In genomic region chr6:134909701-134910595, GRCh38 we compare ENCODE assay signal across 18 cellular contexts. TPM values are rescaled to one million over a fixed set of nuclear protein-coding genes. Genes with fewer than 3 reads are reported as not detected.
DNase-seq lines count a peak whose midpoint lies in the region; ATAC-seq and TF ChIP-seq lines count a peak whose summit lies in the region.
"Had no signal": no experiment of that assay in that cellular context is flagged by ENCODE, and none has a peak within 500 bp of the region (broad histone marks: within the 10 kb centered on the region; RNA-seq: fewer than 3 reads in every experiment).

No MANE protein-coding gene starts in this region.

- H3K79me2 ChIP-seq in PC-9 (ENCODE audit: low read depth): no peaks in the 10 kb centered on the region

- H3K27me3 Mint-ChIP-seq in CD8-positive, alpha-beta T cell (ENCODE audit: low read depth): no peaks in the 10 kb centered on the region
- H3K27me3 Mint-ChIP-seq: T-cell had no signal

- H3K36me3 ChIP-seq in muscle layer of duodenum (ENCODE audit: control insufficient read depth in 1 of 2, insufficient read depth in 2 of 2, low read length in 2 of 2) (no peaks in the 10 kb centered on the region), thoracic aorta (no peaks in the 10 kb centered on the region), PC-9 (ENCODE audit: low read depth) (no peaks in the 10 kb centered on the region)
- H3K36me3 ChIP-seq in CD8-positive, alpha-beta T cell (ENCODE audit: insufficient read depth, low read length): no peaks in the 10 kb centered on the region
- H3K36me3 ChIP-seq: right atrium auricular region had no signal

- H3K9me3 Mint-ChIP-seq in CD8-positive, alpha-beta T cell: no peaks in the 10 kb centered on the region
- H3K9me3 Mint-ChIP-seq: dendritic cell treated with granulocyte-macrophage colony-stimulating factor and Interleukin-4, amounts not matched to agents 40 ng/mL and 50 ng/mL, for 4 days; T-cell had no signal

- H3K4me3 Mint-ChIP-seq in CD8-positive, alpha-beta T cell: no peak overlapping the region
- H3K4me3 Mint-ChIP-seq: activated T-cell treated with anti-CD3 and anti-CD28 coated beads, Interleukin-2, amount 50 U/mL, for 4 hours; dendritic cell treated with granulocyte-macrophage colony-stimulating factor and Interleukin-4, amounts not matched to agents 40 ng/mL and 50 ng/mL, for 4 days; T-cell had no signal

- TF ChIP-seq CTCF in cardiac fibroblast (IDR thresholded peaks at IDR 0.05; ENCODE audit: low read depth, low read length) (no peak), thoracic aorta (IDR thresholded peaks at IDR 0.05) (no peak), PC-9 (conservative IDR thresholded peaks at IDR 0.05) (no peak)
- no peak for TF ChIP-seq CTCF in CD8-positive, alpha-beta T cell (IDR thresholded peaks at IDR 0.05)

- H3K9me3 ChIP-seq in muscle layer of duodenum (ENCODE audit: control insufficient read depth in 1 of 2, low read length in 2 of 2) (no peaks in the 10 kb centered on the region), thoracic aorta (no peaks in the 10 kb centered on the region), PC-9 (ENCODE audit: insufficient read depth, low read depth) (no peaks in the 10 kb centered on the region)
- H3K9me3 ChIP-seq in CD8-positive, alpha-beta T cell (ENCODE audit: low read length): no peaks in the 10 kb centered on the region
- H3K9me3 ChIP-seq: right atrium auricular region had no signal

- intact Hi-C loops in CD8-positive, alpha-beta T cell (cut with DNase I, micrococcal nuclease): no loop called here
- intact Hi-C loops in PC-9 (cut with micrococcal nuclease; ENCODE audit: unreplicated experiment): loop anchor here (1.0 kb wide), 1 partner anchor 16 kb away; no protein-coding TSS in a partner anchor

- no peak overlapping the region for H3K4me2 ChIP-seq in PC-9

- H2AFZ ChIP-seq in PC-9: no peak overlapping the region

- no peaks in the 10 kb centered on the region for H3K4me1 ChIP-seq in muscle layer of duodenum (ENCODE audit: control insufficient read depth in 1 of 2, insufficient read depth in 2 of 2, low read length in 2 of 2)
- H3K4me1 ChIP-seq in thoracic aorta (ENCODE audit: control insufficient read depth in 1 of 2, low read depth in 2 of 2): peaks cover 11 to 31% of the 10 kb centered on the region in 2 donors
- no peaks in the 10 kb centered on the region for H3K4me1 ChIP-seq in CD8-positive, alpha-beta T cell (ENCODE audit: insufficient read depth, low read length)
- 0 out of 2 replicates have a peak, but pooled peaks cover 8% of the 10 kb centered on the region for H3K4me1 ChIP-seq in PC-9 (replicated peaks; ENCODE audit: insufficient read depth)

- no peaks in the 10 kb centered on the region for H3K9me2 ChIP-seq in PC-9 (ENCODE audit: insufficient read depth)

- no TSS peak for BruUV-seq in PC-9 (replicated peaks; lab: Mats Ljungman, UMichigan)

- no peaks in the 10 kb centered on the region for H3K27me3 ChIP-seq in muscle layer of duodenum (ENCODE audit: low read depth, low read length)
- H3K27me3 ChIP-seq in thoracic aorta (replicated peaks; ENCODE audit: insufficient read depth): no peaks in the 10 kb centered on the region
- H3K27me3 ChIP-seq in CD8-positive, alpha-beta T cell (ENCODE audit: insufficient read depth, low read length): no peaks in the 10 kb centered on the region
- no peaks in the 10 kb centered on the region for H3K27me3 ChIP-seq in PC-9 (ENCODE audit: insufficient read depth, low read depth)
- H3K27me3 ChIP-seq: right atrium auricular region had no signal

- H3K4me3 ChIP-seq in cardiac fibroblast (replicated peaks in 1 of 2; ENCODE audit: low read depth in 2 of 2, low read length in 2 of 2) (no peak overlapping the region), muscle layer of duodenum (ENCODE audit: low read depth in 1 of 2, low read length in 2 of 2) (no peak overlapping the region), thoracic aorta (peak overlapping the region; percentile 63), PC-9 (no peak overlapping the region)
- no peak overlapping the region for H3K4me3 ChIP-seq in CD8-positive, alpha-beta T cell (ENCODE audit: low read depth, low read length)
- H3K4me3 ChIP-seq: right atrium auricular region had no signal

- peak; percentile 40 for DNase-seq in NCI-H1694 (lab: John Stamatoyannopoulos, UW)
- no peak for DNase-seq in NCI-H1694 treated with DMSO at 0.1 percent for 48 hours (lab: John Stamatoyannopoulos, UW)
- peak; percentile 28 to 56 for DNase-seq in cardiac fibroblast (ENCODE audit: low read depth in 2 of 2)
- no peak for DNase-seq in thoracic aorta (ENCODE audit: low spot score)
- DNase-seq in CD8-positive, alpha-beta T cell: no peak
- no peak for DNase-seq in PC-9
- DNase-seq in NCI-H774 (lab: John Stamatoyannopoulos, UW): no peak
- DNase-seq: activated CD4-positive, alpha-beta T cell treated with anti-CD3 and anti-CD28 coated beads for 4 hours; activated T-cell treated with anti-CD3 and anti-CD28 coated beads, Interleukin-2, amount 50 U/mL, for 4 hours; foreskin melanocyte; GF-D8; H7; MM.1S; T-cell had no signal

- no peaks in the 10 kb centered on the region for H4K20me1 ChIP-seq in PC-9 (ENCODE audit: insufficient read depth)

- CTCF ChIA-PET in CD8-positive, alpha-beta T cell (lab: Charles Lee): no interaction called here
- CTCF ChIA-PET in PC-9 (lab: Charles Lee): no interaction called here

- POLR2A ChIA-PET in CD8-positive, alpha-beta T cell (lab: Charles Lee): interaction anchor here (1.1 kb wide), 1 partner anchor 950 kb away, joined by 3 read pairs; no protein-coding TSS in a partner anchor
- POLR2A ChIA-PET in PC-9 (lab: Charles Lee; ENCODE audit: unreplicated experiment): interaction anchor here (0.6 kb wide), 2 partner anchors 214 to 350 kb away, joined by 3 to 5 read pairs; no protein-coding TSS in a partner anchor

- no peaks in the 10 kb centered on the region for H3K4me1 Mint-ChIP-seq in CD8-positive, alpha-beta T cell (ENCODE audit: low read depth)
- H3K4me1 Mint-ChIP-seq: T-cell had no signal

- no peak for ATAC-seq in thoracic aorta (ENCODE audit: insufficient number of reproducible peaks, low FRiP score, low read depth)
- no peak for ATAC-seq in CD8-positive, alpha-beta T cell
- ATAC-seq: activated T-cell treated with anti-CD3 and anti-CD28 coated beads, Interleukin-2, amount 50 U/mL, for 4 hours; T-cell had no signal

- H3K27ac Mint-ChIP-seq in CD8-positive, alpha-beta T cell: no peak overlapping the region
- H3K27ac Mint-ChIP-seq: dendritic cell treated with granulocyte-macrophage colony-stimulating factor and Interleukin-4, amounts not matched to agents 40 ng/mL and 50 ng/mL, for 4 days; T-cell had no signal

- H3K27ac ChIP-seq in muscle layer of duodenum (ENCODE audit: low read length) (peak overlapping the region; percentile 26), thoracic aorta (peak overlapping the region in 1 of 2 donors; percentile 56), PC-9 (no peak overlapping the region)
- no peak overlapping the region for H3K27ac ChIP-seq in CD8-positive, alpha-beta T cell (ENCODE audit: low read depth, low read length)

- H3K36me3 Mint-ChIP-seq in CD8-positive, alpha-beta T cell: no peaks in the 10 kb centered on the region
- H3K36me3 Mint-ChIP-seq: T-cell had no signal

- H3F3A ChIP-seq in PC-9 (ENCODE audit: insufficient read depth, low read depth): no peaks in the 10 kb centered on the region

RNA-seq across cellular contexts. Expression of gene ALDH8A1, which starts 40.0 kb away (rescaled TPM):
- total RNA-seq in thoracic aorta (1 to 10 TPM in 1 of 2 donors, under 1 TPM in 1; 0.42 to 5.8 TPM), PC-9 (2021) (0.83 and 1.1 TPM in 2 replicates)
- 1 to 10 TPM in 1 of 2 experiments, under 1 TPM in 1; 0.43 to 2.4 TPM for total RNA-seq in CD8-positive, alpha-beta T cell
- total RNA-seq: myocyte had no signal

Comparison
In these comparisons a context has a peak if more than half of its experiments do, and no peak if none do; other contexts are left out.
1. DNase-seq: peak in NCI-H1694 (single experiment) and cardiac fibroblast (2 of 2); none in NCI-H1694 treated with DMSO at 0.1 percent for 48 hours (single experiment), thoracic aorta (single experiment), CD8-positive, alpha-beta T cell (0 of 7), PC-9 (0 of 2) and NCI-H774 (single experiment).